Comparison of ENCODE assay signal across 8 cellular contexts in the genomic region with DNA sequence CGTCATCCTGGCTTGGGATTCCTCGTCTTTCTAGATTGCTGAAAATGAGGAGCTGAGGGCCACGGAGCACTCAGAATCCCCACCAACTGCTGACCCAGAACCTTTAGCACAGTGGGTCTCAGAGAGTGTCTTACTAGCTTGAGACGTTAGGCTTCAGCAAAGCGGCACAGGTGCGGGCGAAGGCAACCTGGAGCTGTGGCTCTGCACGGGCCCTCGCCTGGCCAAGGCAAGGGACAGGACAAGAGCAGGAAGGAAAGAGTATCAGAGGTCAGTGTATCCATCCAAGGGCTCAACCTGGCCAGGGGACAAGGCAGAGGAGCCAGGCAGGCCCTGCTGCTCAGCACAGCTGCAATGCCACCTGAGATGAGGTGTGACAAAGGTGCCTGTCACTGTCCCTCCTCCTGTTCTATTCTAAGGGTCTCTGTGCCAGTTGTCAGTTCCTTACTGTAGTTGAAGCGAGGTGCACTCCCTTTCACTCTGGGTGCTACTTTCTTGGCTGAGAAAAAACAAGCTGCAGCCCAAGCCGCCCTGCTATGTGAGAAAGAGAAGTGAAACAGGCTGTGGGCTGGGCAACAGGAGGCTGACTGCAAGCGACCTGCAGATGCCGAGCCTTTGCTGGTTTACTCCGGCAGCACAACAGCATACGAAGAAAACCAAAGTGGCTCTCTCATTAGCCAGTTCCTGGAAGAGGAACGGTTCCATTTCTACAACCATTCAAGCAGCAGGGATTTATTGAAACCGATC. TPM values are rescaled to one million over a fixed set of nuclear protein-coding genes. Genes with fewer than 3 reads are reported as not detected.
A peak's percentile ranks its signal among the peaks of the same experiment; 100 is the strongest.
DNase-seq lines count a peak whose midpoint lies in the region; ATAC-seq and TF ChIP-seq lines count a peak whose summit lies in the region.

No MANE protein-coding gene starts in this region.

- H2AFZ ChIP-seq in GM23248 = no peak overlapping the region

- H3K4me1 ChIP-seq in GM23248 (ENCODE audit: insufficient read depth) (peaks cover 19% of the 10 kb centered on the region), ovary (ENCODE audit: insufficient read depth) (no peaks in the 10 kb centered on the region)

- DNase-seq in T-cell (peak in 24 of 34 experiments; percentile 6 to 55 (median 28)), immature natural killer cell (peak; percentile 10 to 58 (median 20)), GM23248 (no peak), NCI-H510A treated with DMSO at 0.1 percent for 48 hours (lab: John Stamatoyannopoulos, UW) (no peak), NCI-H2227 (lab: John Stamatoyannopoulos, UW; ENCODE audit: unreplicated experiment) (no peak), ovary (no peak)

- no peaks in the 10 kb centered on the region for H3K9me3 ChIP-seq in GM23248 (ENCODE audit: low read depth)
- H3K9me3 ChIP-seq in ovary = no peaks in the 10 kb centered on the region

- ATAC-seq in GM18909 (IDR thresholded peaks at IDR 0.05; ENCODE audit: poor library complexity, unreplicated experiment) = peak; percentile 92
- ATAC-seq in HG02885 (IDR thresholded peaks at IDR 0.05; ENCODE audit: poor library complexity, unreplicated experiment) = peak; percentile 89
- ATAC-seq in T-cell (replicated peaks in 1 of 4) = peak; percentile 73 to 81 (median 77)

- H3K4me1 Mint-ChIP-seq in T-cell (peaks cover 43 to 77% (median 50%) of the 10 kb centered on the region in 3 donors), immature natural killer cell (peaks cover 28 to 34% of the 10 kb centered on the region in 2 donors)

- WGBS in GM23248 (ENCODE audit: low coverage in 1 of 2, low lambda C conversion rate in 2 of 2, missing lambda C conversion rate in 2 of 2), 2 experiments = 83 to 87% methylated on average over 17 of the region's 17 CpGs
- WGBS in ovary, 3 donors = 76 to 79% (median 77%) methylated on average over 17 of the region's 17 CpGs

- TF ChIP-seq EP300 in ovary (IDR thresholded peaks at IDR 0.05) = no peak

- CTCF ChIA-PET in T-cell (lab: Charles Lee) = no interaction called here

- H3K27me3 Mint-ChIP-seq in T-cell (no peaks in the 10 kb centered on the region), immature natural killer cell (ENCODE audit: low read depth in 3 of 3) (peaks cover 0 to 5% (median 4%) of the 10 kb centered on the region in 3 donors)

- H3K27ac ChIP-seq in GM23248 (no peak overlapping the region), ovary (no peak overlapping the region)

- in situ Hi-C loops in GM23248 (cut with MboI) = no loop called here

- H3K79me2 ChIP-seq in GM23248 (ENCODE audit: insufficient read depth) = no peaks in the 10 kb centered on the region

- no peak for TF ChIP-seq POLR2A in ovary (IDR thresholded peaks at IDR 0.05)

- H3K27me3 ChIP-seq in GM23248 (replicated peaks; ENCODE audit: insufficient read depth) = no peaks in the 10 kb centered on the region
- no peaks in the 10 kb centered on the region for H3K27me3 ChIP-seq in ovary

- H3K27ac Mint-ChIP-seq in T-cell (peak overlapping the region; percentile 89 to 92), immature natural killer cell (peak overlapping the region; percentile 22 to 90 (median 76))

- no peaks in the 10 kb centered on the region for H4K20me1 ChIP-seq in GM23248 (ENCODE audit: insufficient read depth)

- H3K4me3 Mint-ChIP-seq in T-cell (peak overlapping the region; percentile 50 to 68 (median 54)), immature natural killer cell (peak overlapping the region; percentile 44 to 82 (median 56))

- H3K9me2 ChIP-seq in GM23248 (ENCODE audit: insufficient read depth) = no peaks in the 10 kb centered on the region

- H3K36me3 ChIP-seq in GM23248 (ENCODE audit: low read depth) = no peaks in the 10 kb centered on the region
- no peaks in the 10 kb centered on the region for H3K36me3 ChIP-seq in ovary

- intact Hi-C loops in ovary (cut with DNase I) = no loop called here

- H3K9ac ChIP-seq in GM23248 = no peak overlapping the region

- H3K36me3 Mint-ChIP-seq in T-cell = no peaks in the 10 kb centered on the region
- H3K36me3 Mint-ChIP-seq in immature natural killer cell = no peaks in the 10 kb centered on the region

- H3K9me3 Mint-ChIP-seq in T-cell (no peaks in the 10 kb centered on the region), immature natural killer cell (no peaks in the 10 kb centered on the region)

- H3K4me3 ChIP-seq in GM23248 (no peak overlapping the region), ovary (no peak overlapping the region)

- no peak overlapping the region for H3K4me2 ChIP-seq in GM23248 (ENCODE audit: unreplicated experiment)

- TF ChIP-seq CTCF in ovary (IDR thresholded peaks at IDR 0.05) = no peak

- POLR2A ChIA-PET in T-cell (lab: Charles Lee) = interaction anchor here in 1 of 2 donors (0.6 kb wide), 1 partner anchor 10 kb away, joined by 3 read pairs; no protein-coding TSS in a partner anchor

- peaks cover 6% of the 10 kb centered on the region for H3F3A ChIP-seq in GM23248 (ENCODE audit: insufficient read depth)

RNA-seq across cellular contexts. Expression of a gene that starts 33.3 kb away (rescaled TPM):
- 10 to 100 TPM; 36.5 to 60.2 (median 55.0) TPM for total RNA-seq in T-cell
- polyA plus RNA-seq in immature natural killer cell = 1 to 10 TPM; 3.0 to 4.7 (median 4.5) TPM
- total RNA-seq in GM23248 (2014; rRNA removed; shearing (Covaris generic)) = 6.7 and 7.8 TPM in 2 replicates
- 1.9 and 2.3 TPM in 2 replicates for polyA plus RNA-seq in GM23248 (2016; fragmentation: Nextera tagmentation; extraction: Ambion mirVana)
- total RNA-seq in ovary = 10 to 100 TPM in 1 of 7 donors, 1 to 10 TPM in 6; 4.8 to 13.2 (median 6.9) TPM
- 1 to 10 TPM; 3.8 to 6.8 TPM for polyA plus RNA-seq in ovary

Comparison
In these comparisons a context has a peak if more than half of its experiments do, and no peak if none do; other contexts are left out.
1. DNase-seq: peak in T-cell (24 of 34) and immature natural killer cell (3 of 3); none in GM23248 (single experiment), NCI-H510A treated with DMSO at 0.1 percent for 48 hours (single experiment), NCI-H2227 (single experiment) and ovary (0 of 5).
2. Peak in every context shown above with its lines, with median percentiles within 50 percentile points of each other: ATAC-seq.